22 cellular contexts compared by ENCODE assay signal in the genomic region with DNA sequence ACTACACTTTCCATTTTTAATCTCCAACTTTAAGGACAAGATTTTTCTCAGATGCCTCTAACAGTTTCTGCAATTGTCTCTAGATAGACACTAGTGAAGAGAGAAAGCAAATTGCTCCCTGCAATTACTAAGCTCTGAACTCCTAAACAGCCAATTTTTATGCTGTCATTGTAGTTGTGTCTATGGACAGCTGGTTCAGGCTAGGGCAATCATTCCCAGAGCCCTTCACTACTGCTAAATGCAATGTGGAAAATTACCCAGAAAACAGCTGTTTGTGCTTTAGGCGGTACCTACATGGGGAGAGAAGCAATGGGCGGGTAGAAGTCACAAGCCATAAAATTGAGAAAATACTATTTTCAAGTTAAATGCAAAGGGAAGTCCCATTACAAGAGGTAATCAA.
"Had no signal": no experiment of that assay in that cellular context is flagged by ENCODE, and none has a peak within 500 bp of the region (broad histone marks: within the 10 kb centered on the region; RNA-seq: fewer than 3 reads in every experiment).

No MANE protein-coding gene starts in this region.

- H3K27me3 ChIP-seq: SJCRH30 had no signal

- H3K4me3 ChIP-seq: SJCRH30 had no signal

- H3K9me3 ChIP-seq: SJCRH30 had no signal

- DNase-seq: IMR-90; Karpas-422; KG1; MM.1S; MV-4-11; NCI-H1048; NCI-H1105; NCI-H1417; NCI-H1436 treated with DMSO at 0.1 percent for 48 hours; NCI-H187; NCI-H2029; NCI-H2081 treated with DMSO at 0.1 percent for 48 hours; NCI-H345; NCI-H446 treated with DMSO at 0.1 percent for 48 hours; NCI-H510A treated with DMSO at 0.1 percent for 48 hours; NCI-H526; NCI-H748 treated with DMSO at 0.1 percent for 48 hours; NK-92 treated with Interleukin-12 subunit alpha and Interleukin-12 subunit beta, amount 100 ng/mL, for 24 hours; PC-3; SHP77 treated with DMSO at 0.1 percent for 48 hours; T-helper 1 cell had no signal

- H3K36me3 ChIP-seq: SJCRH30 had no signal

- H3K27ac ChIP-seq: SJCRH30 had no signal

- H3K4me1 ChIP-seq: SJCRH30 had no signal
